ENCODE assay signal across 9 cellular contexts in the genomic region with DNA sequence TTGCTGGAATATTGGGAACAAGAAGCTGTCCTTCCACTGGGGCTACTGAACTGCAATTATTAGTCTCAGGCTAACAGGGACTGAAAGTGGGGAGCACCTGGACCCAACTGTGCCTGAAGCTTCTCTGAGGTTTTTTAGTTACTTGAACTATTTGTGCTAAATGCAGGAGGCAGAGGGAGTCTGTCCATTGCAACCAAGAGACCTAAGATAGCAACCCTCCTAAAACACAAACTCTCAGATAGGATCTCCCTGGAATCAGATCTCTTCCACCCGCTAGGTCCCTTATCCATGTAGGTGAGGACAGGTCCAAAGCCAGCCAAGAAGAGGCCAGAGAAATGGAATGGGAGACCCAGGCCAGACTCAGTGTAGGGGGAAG. TPM values are rescaled to one million over a fixed set of nuclear protein-coding genes. Genes with fewer than 3 reads are reported as not detected.
A peak's percentile ranks its signal among the peaks of the same experiment; 100 is the strongest.
DNase-seq lines count a peak whose midpoint lies in the region; ATAC-seq and TF ChIP-seq lines count a peak whose summit lies in the region.
"Had no signal": no experiment of that assay in that cellular context is flagged by ENCODE, and none has a peak within 500 bp of the region (broad histone marks: within the 10 kb centered on the region; RNA-seq: fewer than 3 reads in every experiment).

No MANE protein-coding gene starts in this region.

- peaks cover 90% of the 10 kb centered on the region for H3K79me2 ChIP-seq in mammary epithelial cell (ENCODE audit: insufficient read depth, low read length)
- peaks cover 92% of the 10 kb centered on the region for H3K79me2 ChIP-seq in MM.1S (ENCODE audit: low read length)

- no peaks in the 10 kb centered on the region for H3K9me2 ChIP-seq in MM.1S (replicated peaks; ENCODE audit: insufficient read depth, low read length)

- H3K27ac ChIP-seq in cardiac muscle cell (peak overlapping the region; percentile 90), mammary epithelial cell (ENCODE audit: insufficient read depth, low read depth, low read length) (peak overlapping the region; percentile 73), muscle layer of colon (ENCODE audit: low read depth, low read length) (peak overlapping the region; percentile 84), upper lobe of right lung (peak overlapping the region; percentile 58), MM.1S (ENCODE audit: low read length) (no peak overlapping the region)

- TF ChIP-seq CTCF in cardiac muscle cell (IDR thresholded peaks at IDR 0.05; ENCODE audit: low read depth, low read length): no peak
- TF ChIP-seq CTCF in mammary epithelial cell (conservative IDR thresholded peaks at IDR 0.05 in 1 of 2, IDR thresholded peaks at IDR 0.05 in 1 of 2; ENCODE audit: extremely low read depth in 1 of 2, insufficient read depth in 1 of 2, low read depth in 1 of 2, low read length in 2 of 2): no peak
- no peak for TF ChIP-seq CTCF in upper lobe of right lung (IDR thresholded peaks at IDR 0.05)
- no peak for TF ChIP-seq CTCF in MM.1S (IDR thresholded peaks at IDR 0.05; ENCODE audit: low read length)

- DNase-seq in cardiac muscle cell (ENCODE audit: low read depth in 1 of 2, low spot score in 1 of 2): peak in 1 of 2 donors; percentile 21
- no peak for DNase-seq in left cardiac atrium
- DNase-seq in mammary epithelial cell: no peak
- DNase-seq in upper lobe of right lung: no peak
- no peak for DNase-seq in activated CD4-positive, alpha-beta T cell treated with anti-CD3 and anti-CD28 coated beads, Interleukin-2, amount 10 ng/mL, durations not matched to agents 24 days and 14 days
- no peak for DNase-seq in NCI-H446 treated with DMSO at 0.1 percent for 48 hours (lab: John Stamatoyannopoulos, UW)
- DNase-seq in MM.1S: no peak
- DNase-seq: activated CD4-positive, alpha-beta T cell treated with anti-CD3 and anti-CD28 coated beads for 1 hour had no signal

- H3K9ac ChIP-seq in mammary epithelial cell (ENCODE audit: insufficient read depth, low read length): peak overlapping the region; percentile 18
- H3K9ac ChIP-seq in muscle layer of colon (ENCODE audit: low read length): no peak overlapping the region
- H3K9ac ChIP-seq in MM.1S (ENCODE audit: low read length): no peak overlapping the region

- no peaks in the 10 kb centered on the region for H3K27me3 Mint-ChIP-seq in activated CD4-positive, alpha-beta T cell treated with anti-CD3 and anti-CD28 coated beads, Interleukin-2, amount 10 ng/mL, durations not matched to agents 24 days and 14 days

- H3K9me3 Mint-ChIP-seq in activated CD4-positive, alpha-beta T cell treated with anti-CD3 and anti-CD28 coated beads, Interleukin-2, amount 10 ng/mL, durations not matched to agents 24 days and 14 days: no peaks in the 10 kb centered on the region

- H3K4me2 ChIP-seq in mammary epithelial cell (ENCODE audit: insufficient read depth, low read depth, low read length) (peak overlapping the region; percentile 74), MM.1S (ENCODE audit: low read depth, low read length) (no peak overlapping the region)

- BruUV-seq in mammary epithelial cell (replicated peaks; lab: Mats Ljungman, UMichigan): no TSS peak

- in situ Hi-C loops in mammary epithelial cell (cut with MboI; ENCODE audit: low sequenced_read_pairs in 2 of 2): no loop called here

- H4K20me1 ChIP-seq in mammary epithelial cell (ENCODE audit: insufficient read depth, low read length): no peaks in the 10 kb centered on the region
- no peaks in the 10 kb centered on the region for H4K20me1 ChIP-seq in MM.1S (ENCODE audit: insufficient read depth, low read length)

- H3K27me3 ChIP-seq in cardiac muscle cell (no peaks in the 10 kb centered on the region), mammary epithelial cell (ENCODE audit: insufficient read depth, low read length) (no peaks in the 10 kb centered on the region), muscle layer of colon (ENCODE audit: control insufficient read depth in 1 of 2, insufficient read depth in 2 of 2, low read length in 2 of 2) (no peaks in the 10 kb centered on the region), upper lobe of right lung (no peaks in the 10 kb centered on the region), MM.1S (replicated peaks; ENCODE audit: insufficient read depth, low read length) (no peaks in the 10 kb centered on the region)

- H2AFZ ChIP-seq in mammary epithelial cell (ENCODE audit: low read depth, low read length) (no peak overlapping the region), MM.1S (ENCODE audit: low read length) (no peak overlapping the region)

- peaks cover 62% of the 10 kb centered on the region for H3K4me1 ChIP-seq in cardiac muscle cell (ENCODE audit: low read depth)
- peaks cover 87% of the 10 kb centered on the region for H3K4me1 ChIP-seq in mammary epithelial cell (ENCODE audit: insufficient read depth, low read length)
- H3K4me1 ChIP-seq in muscle layer of colon (ENCODE audit: insufficient read depth, low read length): peaks cover 89% of the 10 kb centered on the region
- H3K4me1 ChIP-seq in upper lobe of right lung: peaks cover 68% of the 10 kb centered on the region
- no peaks in the 10 kb centered on the region for H3K4me1 ChIP-seq in MM.1S (ENCODE audit: low read length)

- H3K4me3 ChIP-seq in cardiac muscle cell (no peak overlapping the region), mammary epithelial cell (replicated peaks in 1 of 3; ENCODE audit: insufficient read depth in 1 of 3, low read depth in 2 of 3, low read length in 3 of 3) (peak overlapping the region in 1 of 3 experiments; percentile 12), muscle layer of colon (ENCODE audit: low read depth in 1 of 2, low read length in 2 of 2) (no peak overlapping the region), upper lobe of right lung (no peak overlapping the region), MM.1S (ENCODE audit: low read length) (no peak overlapping the region)

- H3K36me3 Mint-ChIP-seq in activated CD4-positive, alpha-beta T cell treated with anti-CD3 and anti-CD28 coated beads, Interleukin-2, amount 10 ng/mL, durations not matched to agents 24 days and 14 days (ENCODE audit: low read depth): no peaks in the 10 kb centered on the region

- no peak overlapping the region for H3K27ac Mint-ChIP-seq in activated CD4-positive, alpha-beta T cell treated with anti-CD3 and anti-CD28 coated beads, Interleukin-2, amount 10 ng/mL, durations not matched to agents 24 days and 14 days

- H3K4me1 Mint-ChIP-seq in activated CD4-positive, alpha-beta T cell treated with anti-CD3 and anti-CD28 coated beads, Interleukin-2, amount 10 ng/mL, durations not matched to agents 24 days and 14 days: no peaks in the 10 kb centered on the region

- no peaks in the 10 kb centered on the region for H3F3A ChIP-seq in MM.1S (ENCODE audit: insufficient read depth, low read length)

- intact Hi-C loops in left cardiac atrium (cut with DNase I): loop anchor here in 1 of 2 donors (10.0 kb wide), 2 partner anchors 54 to 124 kb away; no protein-coding TSS in a partner anchor
- intact Hi-C loops in mammary epithelial cell (cut with micrococcal nuclease): loop anchor here (2.0 kb wide), 1 partner anchor 172 kb away; no protein-coding TSS in a partner anchor
- intact Hi-C loops in upper lobe of right lung (cut with DNase I): no loop called here
- intact Hi-C loops in activated CD4-positive, alpha-beta T cell treated with anti-CD3 and anti-CD28 coated beads, Interleukin-2, amount 10 ng/mL, durations not matched to agents 24 days and 14 days (cut with micrococcal nuclease): no loop called here

- ATAC-seq in left cardiac atrium (no peak), upper lobe of right lung (no peak)

- H3K4me3 Mint-ChIP-seq in activated CD4-positive, alpha-beta T cell treated with anti-CD3 and anti-CD28 coated beads, Interleukin-2, amount 10 ng/mL, durations not matched to agents 24 days and 14 days: no peak overlapping the region

- CTCF ChIA-PET in mammary epithelial cell (lab: Charles Lee; ENCODE audit: low non-redundant PET): no interaction called here

- H3K36me3 ChIP-seq in cardiac muscle cell (no peaks in the 10 kb centered on the region), mammary epithelial cell (ENCODE audit: insufficient read depth, low read length) (no peaks in the 10 kb centered on the region), muscle layer of colon (ENCODE audit: insufficient read depth, low read length) (peaks cover 3% of the 10 kb centered on the region), upper lobe of right lung (no peaks in the 10 kb centered on the region), MM.1S (replicated peaks; ENCODE audit: insufficient read depth, low read length) (no peaks in the 10 kb centered on the region)

- 50% methylated on average over 1 of the region's 1 CpG for WGBS in mammary epithelial cell (ENCODE audit: low coverage, missing lambda C conversion rate)

- dilution Hi-C loops in mammary epithelial cell (cut with HindIII; ENCODE audit: low sequenced_read_pairs): no loop called here

- H3K9me3 ChIP-seq in cardiac muscle cell (ENCODE audit: low read depth) (no peaks in the 10 kb centered on the region), mammary epithelial cell (replicated peaks; ENCODE audit: insufficient read depth, low read length) (no peaks in the 10 kb centered on the region), muscle layer of colon (ENCODE audit: low read length) (no peaks in the 10 kb centered on the region), upper lobe of right lung (no peaks in the 10 kb centered on the region), MM.1S (replicated peaks; ENCODE audit: insufficient read depth, low read length) (no peaks in the 10 kb centered on the region)

RNA-seq across cellular contexts. Expression of a gene that starts 58.1 kb away (rescaled TPM):
- total RNA-seq in cardiac muscle cell (57.4 and 113 TPM in 2 replicates), left cardiac atrium (100 to 1,000 TPM; 117 to 154 TPM), mammary epithelial cell (100 to 1,000 TPM in 1 of 2 donors, 10 to 100 TPM in 1; 70.5 to 158 TPM), upper lobe of right lung (336 TPM)
- polyA plus RNA-seq in cardiac muscle cell (98.5 and 153 TPM in 2 replicates), mammary epithelial cell (18.9 TPM)
- polyA minus RNA-seq in mammary epithelial cell: 117 TPM
- 125 and 128 TPM in 2 replicates for total RNA-seq in activated CD4-positive, alpha-beta T cell treated with anti-CD3 and anti-CD28 coated beads, Interleukin-2, amount 10 ng/mL, durations not matched to agents 24 days and 14 days
